In genomic region chr11:47387944-47388696, GRCh38 we compare ENCODE assay signal across 16 cellular contexts. TPM values are rescaled to one million over a fixed set of nuclear protein-coding genes. Genes with fewer than 3 reads are reported as not detected.
A peak's percentile ranks its signal among the peaks of the same experiment; 100 is the strongest.
DNase-seq lines count a peak whose midpoint lies in the region; ATAC-seq and TF ChIP-seq lines count a peak whose summit lies in the region.
"Had no signal": no experiment of that assay in that cellular context is flagged by ENCODE, and none has a peak within 500 bp of the region (broad histone marks: within the 10 kb centered on the region; RNA-seq: fewer than 3 reads in every experiment).

No MANE protein-coding gene starts in this region.

- H3K36me3 Mint-ChIP-seq in dendritic cell treated with granulocyte-macrophage colony-stimulating factor and Interleukin-4, amounts not matched to agents 40 ng/mL and 50 ng/mL, for 4 days (ENCODE audit: low read depth), result peaks cover 69% of the 10 kb centered on the region
- no peaks in the 10 kb centered on the region for H3K36me3 Mint-ChIP-seq in natural killer cell treated with Interleukin-12 subunit alpha and Interleukin-12 subunit beta and Interleukin-15 and Interleukin-18, amount 100 ng/mL, for 72 hours

- no peak overlapping the region for H3K4me3 ChIP-seq in coronary artery

- H3K27ac ChIP-seq in coronary artery, result peak overlapping the region in 1 of 2 donors; percentile 64

- H3K4me3 Mint-ChIP-seq in dendritic cell treated with granulocyte-macrophage colony-stimulating factor and Interleukin-4, amounts not matched to agents 40 ng/mL and 50 ng/mL, for 4 days, result peak overlapping the region; percentile 77
- H3K4me3 Mint-ChIP-seq in natural killer cell treated with Interleukin-12 subunit alpha and Interleukin-12 subunit beta and Interleukin-15 and Interleukin-18, amount 100 ng/mL, for 72 hours, result no peak overlapping the region
- H3K4me3 Mint-ChIP-seq: activated CD4-positive, alpha-beta T cell treated with anti-CD3 and anti-CD28 coated beads, Interleukin-2, amount 10 ng/mL, durations not matched to agents 24 days and 14 days had no signal

- no peaks in the 10 kb centered on the region for H3K9me3 Mint-ChIP-seq in dendritic cell treated with granulocyte-macrophage colony-stimulating factor and Interleukin-4, amounts not matched to agents 40 ng/mL and 50 ng/mL, for 4 days
- H3K9me3 Mint-ChIP-seq in natural killer cell treated with Interleukin-12 subunit alpha and Interleukin-12 subunit beta and Interleukin-15 and Interleukin-18, amount 100 ng/mL, for 72 hours, result no peaks in the 10 kb centered on the region
- H3K9me3 Mint-ChIP-seq: activated CD4-positive, alpha-beta T cell treated with anti-CD3 and anti-CD28 coated beads, Interleukin-2, amount 10 ng/mL, durations not matched to agents 24 days and 14 days had no signal

- peak; percentile 32 to 43 for ATAC-seq in natural killer cell treated with Interleukin-12 subunit alpha and Interleukin-12 subunit beta and Interleukin-15 and Interleukin-18, amount 100 ng/mL, for 72 hours
- no peak for ATAC-seq in HG02763 (IDR thresholded peaks at IDR 0.05; ENCODE audit: unreplicated experiment)
- ATAC-seq in GM21528 (IDR thresholded peaks at IDR 0.05; ENCODE audit: low FRiP score, unreplicated experiment), result no peak

- H3K27me3 Mint-ChIP-seq in dendritic cell treated with granulocyte-macrophage colony-stimulating factor and Interleukin-4, amounts not matched to agents 40 ng/mL and 50 ng/mL, for 4 days, result no peaks in the 10 kb centered on the region
- H3K27me3 Mint-ChIP-seq in natural killer cell treated with Interleukin-12 subunit alpha and Interleukin-12 subunit beta and Interleukin-15 and Interleukin-18, amount 100 ng/mL, for 72 hours, result no peaks in the 10 kb centered on the region
- H3K27me3 Mint-ChIP-seq: activated CD4-positive, alpha-beta T cell treated with anti-CD3 and anti-CD28 coated beads, Interleukin-2, amount 10 ng/mL, durations not matched to agents 24 days and 14 days had no signal

- DNase-seq in CD1c-positive myeloid dendritic cell (ENCODE audit: extremely low spot score) (peak; percentile 93), MV-4-11 (lab: John Stamatoyannopoulos, UW) (peak; percentile 84), coronary artery (ENCODE audit: low spot score) (no peak)
- DNase-seq in natural killer cell treated with Interleukin-12 subunit alpha and Interleukin-12 subunit beta and Interleukin-15 and Interleukin-18, amount 100 ng/mL, for 72 hours (ENCODE audit: low spot score), result no peak
- no peak for DNase-seq in activated CD4-positive, alpha-beta T cell treated with anti-CD3 and anti-CD28 coated beads for 4 hours
- DNase-seq: activated CD4-positive, alpha-beta T cell treated with anti-CD3 and anti-CD28 coated beads, Interleukin-2, amount 10 ng/mL, durations not matched to agents 24 days and 14 days; activated T-cell treated with anti-CD3 and anti-CD28 coated beads, Interleukin-2, amount 50 U/mL, for 48 hours; amniotic stem cell; DMS 273 treated with DMSO at 0.1 percent for 48 hours; NCI-H2081 treated with DMSO at 0.1 percent for 48 hours; NCI-H526 treated with DMSO at 0.1 percent for 48 hours; small intestine had no signal

- H3K27ac Mint-ChIP-seq in dendritic cell treated with granulocyte-macrophage colony-stimulating factor and Interleukin-4, amounts not matched to agents 40 ng/mL and 50 ng/mL, for 4 days, result peak overlapping the region; percentile 100
- H3K27ac Mint-ChIP-seq in natural killer cell treated with Interleukin-12 subunit alpha and Interleukin-12 subunit beta and Interleukin-15 and Interleukin-18, amount 100 ng/mL, for 72 hours, result no peak overlapping the region
- H3K27ac Mint-ChIP-seq: activated CD4-positive, alpha-beta T cell treated with anti-CD3 and anti-CD28 coated beads, Interleukin-2, amount 10 ng/mL, durations not matched to agents 24 days and 14 days had no signal

- TF ChIP-seq CTCF in coronary artery (IDR thresholded peaks at IDR 0.05), result no peak

- intact Hi-C loops in dendritic cell treated with granulocyte-macrophage colony-stimulating factor and Interleukin-4, amounts not matched to agents 40 ng/mL and 50 ng/mL, for 4 days (cut with micrococcal nuclease), result no loop called here

- peaks cover 87% of the 10 kb centered on the region for H3K4me1 Mint-ChIP-seq in dendritic cell treated with granulocyte-macrophage colony-stimulating factor and Interleukin-4, amounts not matched to agents 40 ng/mL and 50 ng/mL, for 4 days (ENCODE audit: low read depth)
- peaks cover 34 to 46% of the 10 kb centered on the region in 2 donors for H3K4me1 Mint-ChIP-seq in natural killer cell treated with Interleukin-12 subunit alpha and Interleukin-12 subunit beta and Interleukin-15 and Interleukin-18, amount 100 ng/mL, for 72 hours (ENCODE audit: low read depth in 2 of 2)

RNA-seq across cellular contexts. Expression of gene SPI1, which starts 9.8 kb away (rescaled TPM):
- total RNA-seq in natural killer cell treated with Interleukin-12 subunit alpha and Interleukin-12 subunit beta and Interleukin-15 and Interleukin-18, amount 100 ng/mL, for 72 hours, result 1 to 10 TPM; 2.0 to 2.5 TPM
- total RNA-seq: activated CD4-positive, alpha-beta T cell treated with anti-CD3 and anti-CD28 coated beads, Interleukin-2, amount 10 ng/mL, durations not matched to agents 24 days and 14 days had no signal

RNA-seq across cellular contexts. Expression of gene SLC39A13, which starts 20.3 kb away (rescaled TPM):
- total RNA-seq in natural killer cell treated with Interleukin-12 subunit alpha and Interleukin-12 subunit beta and Interleukin-15 and Interleukin-18, amount 100 ng/mL, for 72 hours, result 10 to 100 TPM; 20.9 to 31.3 TPM

RNA-seq across cellular contexts. Expression of gene MYBPC3, which starts 35.6 kb away (rescaled TPM):
- total RNA-seq in natural killer cell treated with Interleukin-12 subunit alpha and Interleukin-12 subunit beta and Interleukin-15 and Interleukin-18, amount 100 ng/mL, for 72 hours, result not detected
- total RNA-seq: activated CD4-positive, alpha-beta T cell treated with anti-CD3 and anti-CD28 coated beads, Interleukin-2, amount 10 ng/mL, durations not matched to agents 24 days and 14 days; lower leg skin had no signal

RNA-seq across cellular contexts. Expression of gene PSMC3, which starts 38.1 kb away (rescaled TPM):
- 100 to 1,000 TPM; 175 to 216 TPM for total RNA-seq in natural killer cell treated with Interleukin-12 subunit alpha and Interleukin-12 subunit beta and Interleukin-15 and Interleukin-18, amount 100 ng/mL, for 72 hours

Comparison
In these comparisons a context has a peak if more than half of its experiments do, and no peak if none do; other contexts are left out.
1. DNase-seq: peak in CD1c-positive myeloid dendritic cell (single experiment) and MV-4-11 (single experiment); none in natural killer cell treated with Interleukin-12 subunit alpha and Interleukin-12 subunit beta and Interleukin-15 and Interleukin-18, amount 100 ng/mL, for 72 hours (single experiment), activated CD4-positive, alpha-beta T cell treated with anti-CD3 and anti-CD28 coated beads for 4 hours (0 of 2) and coronary artery (single experiment).
2. ATAC-seq: peak in natural killer cell treated with Interleukin-12 subunit alpha and Interleukin-12 subunit beta and Interleukin-15 and Interleukin-18, amount 100 ng/mL, for 72 hours (2 of 2); none in HG02763 (single experiment) and GM21528 (single experiment).